In genomic region chr1:24972257-24973242, GRCh38 we compare ENCODE assay signal across 17 cellular contexts. TPM values are rescaled to one million over a fixed set of nuclear protein-coding genes. Genes with fewer than 3 reads are reported as not detected.
DNase-seq lines count a peak whose midpoint lies in the region; FAIRE-seq and TF ChIP-seq lines count a peak whose summit lies in the region.
"Had no signal": no experiment of that assay in that cellular context is flagged by ENCODE, and none has a peak within 500 bp of the region (broad histone marks: within the 10 kb centered on the region; RNA-seq: fewer than 3 reads in every experiment).

No MANE protein-coding gene starts in this region.

- peak overlapping the region; percentile 53; the same call in 1 of the 2 replicates for H2BK5ac ChIP-seq in H1 (ENCODE audit: low read depth, low read length)

- H3K14ac ChIP-seq in H1 (ENCODE audit: insufficient read length): no peak overlapping the region

- no peak for FAIRE-seq in H1 (lab: Jason Lieb, UNC)

- H2BK120ac ChIP-seq in H1 (replicated peaks; ENCODE audit: low read depth, low read length): peak overlapping the region; percentile 66

- H3K27ac ChIP-seq in RWPE1 (no peak overlapping the region), H1 (ENCODE audit: low read depth, low read length) (no peak overlapping the region), smooth muscle cell (ENCODE audit: low read depth) (peak overlapping the region; percentile 94)
- H3K27ac ChIP-seq: lower lobe of right lung, psoas muscle, suprapubic skin had no signal

- H3K27me3 Mint-ChIP-seq in activated CD4-positive, alpha-beta T cell treated with anti-CD3 and anti-CD28 coated beads, Interleukin-2, amount 10 ng/mL, durations not matched to agents 24 days and 14 days: no peaks in the 10 kb centered on the region

- no peak overlapping the region for H4K8ac ChIP-seq in H1 (ENCODE audit: extremely low read depth, insufficient read depth, low read length)

- H3K4me3 ChIP-seq in H1 (ENCODE audit: extremely low read depth in 1 of 4, insufficient read depth in 2 of 4, low read depth in 3 of 4, low read length in 4 of 4) (no peak overlapping the region), smooth muscle cell (no peak overlapping the region)
- H3K4me3 ChIP-seq: lower lobe of right lung, psoas muscle, suprapubic skin had no signal

- peak overlapping the region; percentile 25 for H3K18ac ChIP-seq in H1 (ENCODE audit: extremely low read depth, low read length)

- H2AFZ ChIP-seq in H1 (ENCODE audit: low read length): peak overlapping the region; percentile 77
- peak overlapping the region; percentile 20 for H2AFZ ChIP-seq in smooth muscle cell (ENCODE audit: low read depth)

- H4K91ac ChIP-seq in H1 (replicated peaks; ENCODE audit: insufficient read length, low read length): peak overlapping the region; percentile 79

- no peak for TF ChIP-seq EP300 in H1 (IDR thresholded peaks at IDR 0.05; ENCODE audit: borderline replicate concordance in 1 of 2, low read depth in 2 of 2, low read length in 2 of 2)

- peaks cover 26% of the 10 kb centered on the region for H3K36me3 Mint-ChIP-seq in activated CD4-positive, alpha-beta T cell treated with anti-CD3 and anti-CD28 coated beads, Interleukin-2, amount 10 ng/mL, durations not matched to agents 24 days and 14 days (ENCODE audit: low read depth)

- no peak overlapping the region for H2AK5ac ChIP-seq in H1 (ENCODE audit: low read depth, low read length)

- TF ChIP-seq CTCF in RWPE1 (conservative IDR thresholded peaks at IDR 0.05; ENCODE audit: low read depth): no peak
- no peak for TF ChIP-seq CTCF in H1 (IDR thresholded peaks at IDR 0.05; ENCODE audit: control extremely low read depth in 1 of 3, insufficient read depth in 1 of 3, low read depth in 1 of 3, low read length in 3 of 3)
- no peak for TF ChIP-seq CTCF in smooth muscle cell (IDR thresholded peaks at IDR 0.05; ENCODE audit: borderline replicate concordance, insufficient read depth, poor library complexity, severe bottlenecking)

- H3K4me1 Mint-ChIP-seq in activated CD4-positive, alpha-beta T cell treated with anti-CD3 and anti-CD28 coated beads, Interleukin-2, amount 10 ng/mL, durations not matched to agents 24 days and 14 days: peaks cover 57% of the 10 kb centered on the region

- WGBS in H1 (ENCODE audit: extremely low coverage in 1 of 2, insufficient coverage in 1 of 2, insufficient read length in 1 of 2, insufficient replicate concordance in 2 of 2, low coverage in 1 of 2, low lambda C conversion rate in 2 of 2, missing lambda C conversion rate in 1 of 2), 2 experiments: 73% methylated on average over 13 of the region's 13 CpGs; no CpG with 5 or more reads in 1 of the 2 experiments
- WGBS in smooth muscle cell (ENCODE audit: low lambda C conversion rate): 61% methylated on average over 13 of the region's 13 CpGs

- no peak overlapping the region for H2BK15ac ChIP-seq in H1 (ENCODE audit: low read length)

- TF ChIP-seq POLR2A in H1 (IDR thresholded peaks at IDR 0.05; ENCODE audit: control extremely low read depth in 1 of 2, low read depth in 2 of 2, low read length in 2 of 2) (no peak), erythroblast (IDR thresholded peaks at IDR 0.05; ENCODE audit: low read length) (no peak)

- peaks cover 2% of the 10 kb centered on the region; the same call in 1 of the 2 replicates for H3K23me2 ChIP-seq in H1 (ENCODE audit: low read depth, low read length)

- H3K79me1 ChIP-seq in H1 (ENCODE audit: low read depth, low read length): no peaks in the 10 kb centered on the region

- H3K9me3 Mint-ChIP-seq in activated CD4-positive, alpha-beta T cell treated with anti-CD3 and anti-CD28 coated beads, Interleukin-2, amount 10 ng/mL, durations not matched to agents 24 days and 14 days: peaks cover 27% of the 10 kb centered on the region

- H3K27ac Mint-ChIP-seq in activated CD4-positive, alpha-beta T cell treated with anti-CD3 and anti-CD28 coated beads, Interleukin-2, amount 10 ng/mL, durations not matched to agents 24 days and 14 days: peak overlapping the region; percentile 62
- H3K27ac Mint-ChIP-seq: HFFc6 had no signal

- H3K36me3 ChIP-seq in H1 (ENCODE audit: control insufficient read depth in 2 of 4, insufficient read depth in 4 of 4, low read length in 3 of 4) (no peaks in the 10 kb centered on the region), smooth muscle cell (ENCODE audit: low read depth) (no peaks in the 10 kb centered on the region)
- H3K36me3 ChIP-seq: lower lobe of right lung, suprapubic skin had no signal

- H3F3A ChIP-seq in smooth muscle cell (ENCODE audit: low read depth): peaks cover 15% of the 10 kb centered on the region

- H3K4me1 ChIP-seq in H1 (replicated peaks in 1 of 4; ENCODE audit: control insufficient read depth in 3 of 4, insufficient read depth in 4 of 4, low read length in 3 of 4) (peaks cover 0 to 24% (median 11%) of the 10 kb centered on the region in 4 experiments; a peak in 6 of 7 replicates), smooth muscle cell (ENCODE audit: low read depth) (peaks cover 20% of the 10 kb centered on the region)
- H3K4me1 ChIP-seq: lower lobe of right lung, psoas muscle had no signal

- H3K4me3 Mint-ChIP-seq in activated CD4-positive, alpha-beta T cell treated with anti-CD3 and anti-CD28 coated beads, Interleukin-2, amount 10 ng/mL, durations not matched to agents 24 days and 14 days: no peak overlapping the region
- H3K4me3 Mint-ChIP-seq: HFFc6 had no signal

- TF ChIP-seq RAD21 in H1 (IDR thresholded peaks at IDR 0.05 in 1 of 2, conservative IDR thresholded peaks at IDR 0.05 in 1 of 2; ENCODE audit: low read depth in 2 of 2, low read length in 2 of 2): no peak

- no peak for DNase-seq in activated CD4-positive, alpha-beta T cell treated with anti-CD3 and anti-CD28 coated beads, Interleukin-2, amount 10 ng/mL, durations not matched to agents 24 days and 14 days
- DNase-seq in activated CD4-positive, alpha-beta T cell treated with anti-CD3 and anti-CD28 coated beads for 4 hours: no peak
- DNase-seq in RWPE1 (ENCODE audit: low spot score): peak; percentile 35
- no peak for DNase-seq in H1 (ENCODE audit: low read depth in 1 of 2, low spot score in 2 of 2)
- DNase-seq in smooth muscle cell (lab: John Stamatoyannopoulos, UW; ENCODE audit: unreplicated experiment): no peak
- DNase-seq in NCI-H446 treated with DMSO at 0.1 percent for 48 hours (lab: John Stamatoyannopoulos, UW): no peak
- no peak for DNase-seq in erythroblast (lab: John Stamatoyannopoulos, UW)
- DNase-seq in NCI-H69 (lab: John Stamatoyannopoulos, UW): no peak
- DNase-seq: ACHN; activated CD4-positive, alpha-beta T cell treated with anti-CD3 and anti-CD28 coated beads for 48 hours; DMS79; HFFc6; lower lobe of right lung; stimulated activated CD4-positive, alpha-beta T cell treated with anti-CD3 and anti-CD28 coated beads, Interleukin-4, amount 100 ng/mL, for 4 hours had no signal

- H3K4me2 ChIP-seq in H1 (ENCODE audit: insufficient read depth in 1 of 2, low read depth in 2 of 2, low read length in 2 of 2) (no peak overlapping the region), smooth muscle cell (peak overlapping the region; percentile 38)

- H3K4ac ChIP-seq in H1 (replicated peaks; ENCODE audit: insufficient read length, low read depth, low read length): no peak overlapping the region

- no peak overlapping the region for H3K23ac ChIP-seq in H1 (ENCODE audit: insufficient read length)

- intact Hi-C loops in activated CD4-positive, alpha-beta T cell treated with anti-CD3 and anti-CD28 coated beads, Interleukin-2, amount 10 ng/mL, durations not matched to agents 24 days and 14 days (cut with micrococcal nuclease): no loop called here

- no peak overlapping the region for H4K5ac ChIP-seq in H1 (ENCODE audit: insufficient read length, low read depth, low read length)

- POLR2A ChIA-PET in RWPE1 (lab: Yijun Ruan, JAX; ENCODE audit: low non-redundant PET) (interaction anchor here (0.5 kb wide), 1 partner anchor 19 kb away, joined by 3 read pairs; no protein-coding TSS in a partner anchor), H1 (lab: Charles Lee; ENCODE audit: partially characterized antibody) (no interaction called here)

- H2BK12ac ChIP-seq in H1 (ENCODE audit: low read depth, low read length): peak overlapping the region; percentile 2; the same call in 1 of the 2 replicates

- H3K79me2 ChIP-seq in H1 (ENCODE audit: control insufficient read depth in 1 of 2, insufficient read depth in 2 of 2, low read length in 2 of 2) (no peaks in the 10 kb centered on the region), smooth muscle cell (ENCODE audit: low read depth) (no peaks in the 10 kb centered on the region)

- H3K27me3 ChIP-seq in H1 (replicated peaks in 1 of 4; ENCODE audit: control insufficient read depth in 3 of 4, extremely low read depth in 1 of 4, insufficient read depth in 3 of 4, low read length in 3 of 4) (no peaks in the 10 kb centered on the region; a peak in 1 of 7 replicates), smooth muscle cell (ENCODE audit: low read depth) (no peaks in the 10 kb centered on the region)

- H2BK20ac ChIP-seq in H1 (ENCODE audit: low read length): peak overlapping the region; percentile 2; the same call in 1 of the 2 replicates

- H4K20me1 ChIP-seq in H1 (replicated peaks in 1 of 2; ENCODE audit: control insufficient read depth in 1 of 2, insufficient read depth in 2 of 2, low read length in 2 of 2) (peaks cover 0 to 3% of the 10 kb centered on the region in 2 experiments), smooth muscle cell (ENCODE audit: low read depth) (no peaks in the 10 kb centered on the region)

- H3K9ac ChIP-seq in H1 (replicated peaks in 1 of 4; ENCODE audit: extremely low read depth in 1 of 4, low read depth in 3 of 4, low read length in 3 of 4): no peak overlapping the region; a peak in 1 of 7 replicates
- peak overlapping the region; percentile 68 for H3K9ac ChIP-seq in smooth muscle cell (ENCODE audit: low read depth)

- H3K9me3 ChIP-seq in H1 (ENCODE audit: insufficient read depth in 2 of 2, low read depth in 1 of 2, low read length in 1 of 2) (peaks cover 4 to 6% of the 10 kb centered on the region in 2 experiments), smooth muscle cell (replicated peaks; ENCODE audit: low read depth) (peaks cover 7% of the 10 kb centered on the region)

- no peak overlapping the region for H3K56ac ChIP-seq in H1 (replicated peaks; ENCODE audit: insufficient read length, low read depth, low read length)

- CTCF ChIA-PET in RWPE1 (lab: Yijun Ruan, JAX) (interaction anchor here (1.3 kb wide), 1 partner anchor 21 kb away, joined by 3 read pairs; no protein-coding TSS in a partner anchor), H1 (lab: Charles Lee; ENCODE audit: partially characterized antibody) (interaction anchor here (0.5 to 4.3 kb wide), 13 partner anchors 8 to 118 kb away, joined by 3 to 24 read pairs (median 5); no protein-coding TSS in a partner anchor)

RNA-seq across cellular contexts. Expression of gene RUNX3, which starts 42.5 kb away (rescaled TPM):
- total RNA-seq in activated CD4-positive, alpha-beta T cell treated with anti-CD3 and anti-CD28 coated beads, Interleukin-2, amount 10 ng/mL, durations not matched to agents 24 days and 14 days: 110 and 112 TPM in 2 replicates
- total RNA-seq in H1 (2021; fragmentation: NEBNext Ultra II Directional; extraction: Animal tissue kit (Norgen Biotek cat#: 25700)): 0.48 and 0.82 TPM in 2 replicates
- polyA plus RNA-seq in H1 (2011; rRNA removed): 0.49 and 0.62 TPM in 2 replicates
- 0.44 TPM for polyA plus RNA-seq in H1 (2011; cell fraction: cytosol; rRNA removed)
- polyA plus RNA-seq in H1 (2011; cell fraction: nucleus; rRNA removed): 0.70 TPM
- 0.33 to 1.3 TPM (median 0.64 TPM) in 4 replicates for polyA plus RNA-seq in H1 (2012, experiment 1 of 2)
- polyA plus RNA-seq in H1 (2012, experiment 2 of 2): 0.55 TPM
- 0.61 TPM for polyA plus RNA-seq in H1 (2013, experiment 1 of 2)
- 0.52 TPM for polyA plus RNA-seq in H1 (2013, experiment 2 of 2)
- polyA minus RNA-seq in H1 (2011; rRNA and poly(A)+ RNA removed): 0.13 TPM in 1 of 2 replicates, not detected in the other
- 1.5 TPM for polyA minus RNA-seq in H1 (2011; cell fraction: cytosol; rRNA and poly(A)+ RNA removed)
- 0.30 TPM for polyA minus RNA-seq in H1 (2011; cell fraction: nucleus; rRNA and poly(A)+ RNA removed)
- 2.3 and 4.5 TPM in 2 replicates for total RNA-seq in smooth muscle cell
- 6.5 and 8.2 TPM in 2 replicates for polyA plus RNA-seq in smooth muscle cell
- total RNA-seq: dermis microvascular lymphatic vessel endothelial cell, HFFc6 had no signal

Comparison
In these comparisons a context has a peak if more than half of its experiments do, and no peak if none do; other contexts are left out.
1. RNA of gene RUNX3, which starts 42.5 kb away (total RNA-seq): 110 to 112 TPM in activated CD4-positive, alpha-beta T cell treated with anti-CD3 and anti-CD28 coated beads, Interleukin-2, amount 10 ng/mL, durations not matched to agents 24 days and 14 days; 2.3 to 4.5 TPM in smooth muscle cell and 0.48 to 0.82 TPM in H1; every median in the first group is over 10 times any median in the second.